Comparison of ENCODE assay signal across 9 cellular contexts in genomic region chr1:218346391-218347204, GRCh38. TPM values are rescaled to one million over a fixed set of nuclear protein-coding genes. Genes with fewer than 3 reads are reported as not detected.
DNase-seq lines count a peak whose midpoint lies in the region; ATAC-seq and TF ChIP-seq lines count a peak whose summit lies in the region.
"Had no signal": no experiment of that assay in that cellular context is flagged by ENCODE, and none has a peak within 500 bp of the region (broad histone marks: within the 10 kb centered on the region; RNA-seq: fewer than 3 reads in every experiment).

No MANE protein-coding gene starts in this region.

- under 1% methylated on average over 39 of the region's 39 CpGs for WGBS in right cardiac atrium

- H3K27ac ChIP-seq in AG04450 (ENCODE audit: low read depth, low read length) (peak overlapping the region; percentile 71), right cardiac atrium (ENCODE audit: low read length) (peak overlapping the region; percentile 25)

- peaks cover 22% of the 10 kb centered on the region for H3K4me1 Mint-ChIP-seq in activated T-helper 2 cell treated with anti-CD3 and anti-CD28 coated beads, Interferon-gamma antibody, Interleukin-2, Interleukin-4, amounts not matched to agents 10 μg/mL and 5 μg/mL and 100 μg/mL, durations not matched to agents 14 hours and 24 hours and 36 hours (ENCODE audit: low read depth)

- H3K9me3 ChIP-seq in AG04450 (ENCODE audit: control insufficient read depth, insufficient read depth, low read length) = no peaks in the 10 kb centered on the region
- H3K9me3 ChIP-seq in right cardiac atrium (ENCODE audit: control insufficient read depth, low read length) = no peaks in the 10 kb centered on the region

- no peak overlapping the region for H3K27ac Mint-ChIP-seq in activated T-helper 2 cell treated with anti-CD3 and anti-CD28 coated beads, Interferon-gamma antibody, Interleukin-2, Interleukin-4, amounts not matched to agents 10 μg/mL and 5 μg/mL and 100 μg/mL, durations not matched to agents 14 hours and 24 hours and 36 hours
- H3K27ac Mint-ChIP-seq: nephron had no signal

- CTCF ChIA-PET in AG04450 (lab: Charles Lee) = interaction anchor here (1.3 to 3.6 kb wide), 3 partner anchors 8 to 47 kb away, joined by 4 to 18 read pairs (median 5); no protein-coding TSS in a partner anchor

- peaks cover 67% of the 10 kb centered on the region for H3K27me3 Mint-ChIP-seq in activated T-helper 2 cell treated with anti-CD3 and anti-CD28 coated beads, Interferon-gamma antibody, Interleukin-2, Interleukin-4, amounts not matched to agents 10 μg/mL and 5 μg/mL and 100 μg/mL, durations not matched to agents 14 hours and 24 hours and 36 hours (ENCODE audit: low read depth)

- TF ChIP-seq CTCF in AG04450 (IDR thresholded peaks at IDR 0.05; ENCODE audit: low read depth, low read length) = no peak

- H3K4me3 ChIP-seq in AG04450 (ENCODE audit: low read depth, low read length) = peak overlapping the region; percentile 75
- peak overlapping the region; percentile 74 for H3K4me3 ChIP-seq in right cardiac atrium (ENCODE audit: low read length)
- H3K4me3 ChIP-seq in skeletal muscle cell (ENCODE audit: low read depth, low read length) = peak overlapping the region; percentile 70

- DNase-seq in AG04450 (ENCODE audit: low read depth, low spot score) (no peak), H4 (ENCODE audit: low spot score) (peak; percentile 12), right cardiac atrium (peak in 2 of 3 donors; percentile 56 to 73), skeletal muscle cell (ENCODE audit: low read depth) (no peak), NCI-H1930 (lab: John Stamatoyannopoulos, UW) (no peak), GDM1 (lab: John Stamatoyannopoulos, UW) (no peak)
- DNase-seq in activated T-helper 2 cell treated with anti-CD3 and anti-CD28 coated beads, Interferon-gamma antibody, Interleukin-2, Interleukin-4, amounts not matched to agents 10 μg/mL and 5 μg/mL and 100 μg/mL, durations not matched to agents 14 hours and 24 hours and 36 hours (ENCODE audit: low spot score) = no peak

- POLR2A ChIA-PET in AG04450 (lab: Yijun Ruan, JAX) = interaction anchor here (0.6 to 1.9 kb wide), 11 partner anchors 18 to 1221 kb away, joined by 3 to 9 read pairs (median 3); no protein-coding TSS in a partner anchor

- peak in 1 of 2 donors; percentile 10 for ATAC-seq in right cardiac atrium
- ATAC-seq in GM18520 (IDR thresholded peaks at IDR 0.05; ENCODE audit: unreplicated experiment) = no peak

- intact Hi-C loops in activated T-helper 2 cell treated with anti-CD3 and anti-CD28 coated beads, Interferon-gamma antibody, Interleukin-2, Interleukin-4, amounts not matched to agents 10 μg/mL and 5 μg/mL and 100 μg/mL, durations not matched to agents 14 hours and 24 hours and 36 hours (cut with micrococcal nuclease) = loop anchor here (1.0 to 2.0 kb wide), 2 partner anchors 31 to 182 kb away; no protein-coding TSS in a partner anchor
- intact Hi-C loops in right cardiac atrium (cut with DNase I) = loop anchor here in 2 of 4 donors (10.0 kb wide), 1 partner anchor 718 kb away; no protein-coding TSS in a partner anchor

- peak overlapping the region; percentile 67 for H3K4me3 Mint-ChIP-seq in activated T-helper 2 cell treated with anti-CD3 and anti-CD28 coated beads, Interferon-gamma antibody, Interleukin-2, Interleukin-4, amounts not matched to agents 10 μg/mL and 5 μg/mL and 100 μg/mL, durations not matched to agents 14 hours and 24 hours and 36 hours (ENCODE audit: low read depth)
- H3K4me3 Mint-ChIP-seq: nephron had no signal

- no peaks in the 10 kb centered on the region for H3K36me3 Mint-ChIP-seq in activated T-helper 2 cell treated with anti-CD3 and anti-CD28 coated beads, Interferon-gamma antibody, Interleukin-2, Interleukin-4, amounts not matched to agents 10 μg/mL and 5 μg/mL and 100 μg/mL, durations not matched to agents 14 hours and 24 hours and 36 hours (ENCODE audit: low read depth)

- H3K4me1 ChIP-seq in right cardiac atrium (ENCODE audit: control insufficient read depth, insufficient read depth, low read length) = no peaks in the 10 kb centered on the region

- H3K9me3 Mint-ChIP-seq in activated T-helper 2 cell treated with anti-CD3 and anti-CD28 coated beads, Interferon-gamma antibody, Interleukin-2, Interleukin-4, amounts not matched to agents 10 μg/mL and 5 μg/mL and 100 μg/mL, durations not matched to agents 14 hours and 24 hours and 36 hours = no peaks in the 10 kb centered on the region
- H3K9me3 Mint-ChIP-seq: nephron had no signal

- H3K27me3 ChIP-seq in AG04450 (ENCODE audit: control insufficient read depth, insufficient read depth, low read length) (no peaks in the 10 kb centered on the region), right cardiac atrium (ENCODE audit: control insufficient read depth, insufficient read depth) (no peaks in the 10 kb centered on the region)

RNA-seq across cellular contexts. Expression of gene TGFB2, which starts 1.5 kb away (rescaled TPM):
- polyA plus RNA-seq in AG04450 (2011; rRNA removed) (10.2 and 14.8 TPM in 2 replicates), right cardiac atrium (0.88 TPM)
- 6.3 and 11.5 TPM in 2 replicates for polyA minus RNA-seq in AG04450 (2011; rRNA and poly(A)+ RNA removed)
- 14.7 and 18.7 TPM in 2 replicates for total RNA-seq in H4 (2014; rRNA removed; shearing (Covaris generic))
- 0.05 TPM in 1 of 2 replicates, not detected in the other for total RNA-seq in activated T-helper 2 cell treated with anti-CD3 and anti-CD28 coated beads, Interferon-gamma antibody, Interleukin-2, Interleukin-4, amounts not matched to agents 10 μg/mL and 5 μg/mL and 100 μg/mL, durations not matched to agents 14 hours and 24 hours and 36 hours
- total RNA-seq in right cardiac atrium = 1 to 10 TPM; 1.8 to 4.6 (median 4.0) TPM

Comparison
In these comparisons a context has a peak if more than half of its experiments do, and no peak if none do; other contexts are left out.
1. DNase-seq: peak in H4 (single experiment) and right cardiac atrium (2 of 3); none in AG04450 (single experiment), activated T-helper 2 cell treated with anti-CD3 and anti-CD28 coated beads, Interferon-gamma antibody, Interleukin-2, Interleukin-4, amounts not matched to agents 10 μg/mL and 5 μg/mL and 100 μg/mL, durations not matched to agents 14 hours and 24 hours and 36 hours (single experiment), skeletal muscle cell (single experiment), NCI-H1930 (0 of 2) and GDM1 (single experiment).
2. Peak in every context shown above with its lines, with median percentiles within 50 percentile points of each other: H3K4me3 ChIP-seq.